Comparison of ENCODE assay signal across 1 cellular context in the genomic region with DNA sequence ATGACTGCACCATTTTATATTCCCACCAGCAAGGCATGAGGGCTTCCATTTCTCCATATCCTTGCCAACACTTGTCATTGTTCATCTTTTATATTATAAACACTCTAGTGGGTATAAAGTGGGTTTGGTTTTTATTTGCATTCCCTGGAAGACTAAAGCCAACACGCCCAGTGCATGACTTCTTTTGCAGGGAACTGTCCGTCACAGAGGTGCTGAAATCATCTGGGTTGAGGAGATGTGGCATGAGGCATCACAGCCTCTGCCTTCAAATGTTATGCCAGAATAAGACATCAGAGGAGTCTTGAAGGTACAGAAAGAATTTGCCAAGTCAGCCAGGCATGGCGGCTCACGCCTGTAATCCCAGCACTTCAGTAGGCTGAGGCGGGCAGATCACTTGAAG.
TF ChIP-seq lines count a peak whose summit lies in the region.

No MANE protein-coding gene starts in this region.

TF ChIP-seq in HepG2, 621 proteins besides CTCF, POLR2A, EP300 and RAD21 (continued from another document and continues in another):
- no peak for TF ChIP-seq E2F1 (CRISPR knock-in tag; IDR thresholded peaks at IDR 0.05)
- TF ChIP-seq NFKB2 (CRISPR knock-in tag; IDR thresholded peaks at IDR 0.05; ENCODE audit: borderline replicate concordance) = no peak
- no peak for TF ChIP-seq ZFP91 (CRISPR knock-in tag; IDR thresholded peaks at IDR 0.05; ENCODE audit: borderline replicate concordance)
- 0 out of 2 replicates have a peak, but pooled peaks have one; percentile 26 for TF ChIP-seq ZNF777 (CRISPR knock-in tag; IDR thresholded peaks at IDR 0.05)
- TF ChIP-seq FOXK2 (IDR thresholded peaks at IDR 0.05) = no peak
- TF ChIP-seq, protein P1, sequence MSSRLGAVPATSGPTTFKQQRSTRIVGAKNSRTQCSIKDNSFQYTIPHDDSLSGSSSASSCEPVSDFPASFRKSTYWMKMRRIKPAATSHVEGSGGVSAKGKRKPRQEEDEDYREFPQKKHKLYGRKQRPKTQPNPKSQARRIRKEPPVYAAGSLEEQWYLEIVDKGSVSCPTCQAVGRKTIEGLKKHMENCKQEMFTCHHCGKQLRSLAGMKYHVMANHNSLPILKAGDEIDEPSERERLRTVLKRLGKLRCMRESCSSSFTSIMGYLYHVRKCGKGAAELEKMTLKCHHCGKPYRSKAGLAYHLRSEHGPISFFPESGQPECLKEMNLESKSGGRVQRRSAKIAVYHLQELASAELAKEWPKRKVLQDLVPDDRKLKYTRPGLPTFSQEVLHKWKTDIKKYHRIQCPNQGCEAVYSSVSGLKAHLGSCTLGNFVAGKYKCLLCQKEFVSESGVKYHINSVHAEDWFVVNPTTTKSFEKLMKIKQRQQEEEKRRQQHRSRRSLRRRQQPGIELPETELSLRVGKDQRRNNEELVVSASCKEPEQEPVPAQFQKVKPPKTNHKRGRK (CRISPR knock-in tag; IDR thresholded peaks at IDR 0.05) = no peak
- TF ChIP-seq RORA (CRISPR knock-in tag; IDR thresholded peaks at IDR 0.05) = no peak
- no peak for TF ChIP-seq ZNF556 (CRISPR knock-in tag; IDR thresholded peaks at IDR 0.05; ENCODE audit: borderline replicate concordance)
- no peak for TF ChIP-seq SAFB2 (CRISPR knock-in tag; IDR thresholded peaks at IDR 0.05; ENCODE audit: borderline replicate concordance, low read depth)
- no peak for TF ChIP-seq BATF2 (CRISPR knock-in tag; IDR thresholded peaks at IDR 0.05)
- no peak for TF ChIP-seq KMT2A (CRISPR knock-in tag; IDR thresholded peaks at IDR 0.05)
- TF ChIP-seq AGO1 (IDR thresholded peaks at IDR 0.05; ENCODE audit: low read depth, low read length, poor library complexity, severe bottlenecking) = no peak
- TF ChIP-seq AKNA (CRISPR knock-in tag; IDR thresholded peaks at IDR 0.05; ENCODE audit: borderline replicate concordance) = no peak
- TF ChIP-seq KLF6 (CRISPR knock-in tag; IDR thresholded peaks at IDR 0.05) = no peak
- TF ChIP-seq ZNF781 (CRISPR knock-in tag; IDR thresholded peaks at IDR 0.05; ENCODE audit: borderline replicate concordance, not compliant biosample characterization) = no peak
- no peak for TF ChIP-seq HNF4G (IDR thresholded peaks at IDR 0.05; ENCODE audit: borderline replicate concordance, low read depth, low read length)
- TF ChIP-seq HNF4G (CRISPR knock-in tag; IDR thresholded peaks at IDR 0.05; ENCODE audit: borderline replicate concordance, low read depth) = no peak
- TF ChIP-seq FOXM1 (CRISPR knock-in tag; IDR thresholded peaks at IDR 0.05) = no peak
- peak; percentile 75; the same call in 1 of the 2 replicates for TF ChIP-seq ZSCAN9 (CRISPR knock-in tag; IDR thresholded peaks at IDR 0.05; ENCODE audit: borderline replicate concordance)
- no peak for TF ChIP-seq JDP2 (CRISPR knock-in tag; IDR thresholded peaks at IDR 0.05; ENCODE audit: borderline replicate concordance)
- no peak for TF ChIP-seq SALL2 (CRISPR knock-in tag; IDR thresholded peaks at IDR 0.05)
- no peak for TF ChIP-seq MAFG (CRISPR knock-in tag; IDR thresholded peaks at IDR 0.05)
- TF ChIP-seq, protein P2, sequence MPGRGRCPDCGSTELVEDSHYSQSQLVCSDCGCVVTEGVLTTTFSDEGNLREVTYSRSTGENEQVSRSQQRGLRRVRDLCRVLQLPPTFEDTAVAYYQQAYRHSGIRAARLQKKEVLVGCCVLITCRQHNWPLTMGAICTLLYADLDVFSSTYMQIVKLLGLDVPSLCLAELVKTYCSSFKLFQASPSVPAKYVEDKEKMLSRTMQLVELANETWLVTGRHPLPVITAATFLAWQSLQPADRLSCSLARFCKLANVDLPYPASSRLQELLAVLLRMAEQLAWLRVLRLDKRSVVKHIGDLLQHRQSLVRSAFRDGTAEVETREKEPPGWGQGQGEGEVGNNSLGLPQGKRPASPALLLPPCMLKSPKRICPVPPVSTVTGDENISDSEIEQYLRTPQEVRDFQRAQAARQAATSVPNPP (CRISPR knock-in tag; IDR thresholded peaks at IDR 0.05) = no peak
- peak; percentile 24; the same call in 1 of the 2 replicates for TF ChIP-seq ZBTB21 (CRISPR knock-in tag; IDR thresholded peaks at IDR 0.05)
- TF ChIP-seq MIER2 (CRISPR knock-in tag; IDR thresholded peaks at IDR 0.05) = peak; percentile 99
- no peak for TF ChIP-seq MED8 (CRISPR knock-in tag; IDR thresholded peaks at IDR 0.05; ENCODE audit: insufficient replicate concordance)
- peak; percentile 48; the same call in 1 of the 2 replicates for TF ChIP-seq ZNF7 (CRISPR knock-in tag; IDR thresholded peaks at IDR 0.05)
- TF ChIP-seq TAF1 (CRISPR knock-in tag; IDR thresholded peaks at IDR 0.05) = no peak
- no peak for TF ChIP-seq NCOR1 (IDR thresholded peaks at IDR 0.05; ENCODE audit: borderline replicate concordance, low read length)
- no peak for TF ChIP-seq CENPT (CRISPR knock-in tag; IDR thresholded peaks at IDR 0.05; ENCODE audit: low read depth)
- TF ChIP-seq SRSF4 (IDR thresholded peaks at IDR 0.05; ENCODE audit: low read depth, low read length, poor library complexity, severe bottlenecking) = no peak
- TF ChIP-seq AHR (CRISPR knock-in tag; IDR thresholded peaks at IDR 0.05) = no peak
- no peak for TF ChIP-seq RCOR2 (CRISPR knock-in tag; IDR thresholded peaks at IDR 0.05)
- TF ChIP-seq CEBPZ (IDR thresholded peaks at IDR 0.05; ENCODE audit: low read length) = no peak
- TF ChIP-seq ZNF382 (CRISPR knock-in tag; IDR thresholded peaks at IDR 0.05; ENCODE audit: borderline replicate concordance) = no peak
- TF ChIP-seq ZNF547 (CRISPR knock-in tag; IDR thresholded peaks at IDR 0.05) = no peak
- no peak for TF ChIP-seq ZNF737 (CRISPR knock-in tag; IDR thresholded peaks at IDR 0.05; ENCODE audit: borderline replicate concordance)
- peak; percentile 53 for TF ChIP-seq SAP130 (CRISPR knock-in tag; IDR thresholded peaks at IDR 0.05; ENCODE audit: low read depth)
- TF ChIP-seq, protein P3, sequence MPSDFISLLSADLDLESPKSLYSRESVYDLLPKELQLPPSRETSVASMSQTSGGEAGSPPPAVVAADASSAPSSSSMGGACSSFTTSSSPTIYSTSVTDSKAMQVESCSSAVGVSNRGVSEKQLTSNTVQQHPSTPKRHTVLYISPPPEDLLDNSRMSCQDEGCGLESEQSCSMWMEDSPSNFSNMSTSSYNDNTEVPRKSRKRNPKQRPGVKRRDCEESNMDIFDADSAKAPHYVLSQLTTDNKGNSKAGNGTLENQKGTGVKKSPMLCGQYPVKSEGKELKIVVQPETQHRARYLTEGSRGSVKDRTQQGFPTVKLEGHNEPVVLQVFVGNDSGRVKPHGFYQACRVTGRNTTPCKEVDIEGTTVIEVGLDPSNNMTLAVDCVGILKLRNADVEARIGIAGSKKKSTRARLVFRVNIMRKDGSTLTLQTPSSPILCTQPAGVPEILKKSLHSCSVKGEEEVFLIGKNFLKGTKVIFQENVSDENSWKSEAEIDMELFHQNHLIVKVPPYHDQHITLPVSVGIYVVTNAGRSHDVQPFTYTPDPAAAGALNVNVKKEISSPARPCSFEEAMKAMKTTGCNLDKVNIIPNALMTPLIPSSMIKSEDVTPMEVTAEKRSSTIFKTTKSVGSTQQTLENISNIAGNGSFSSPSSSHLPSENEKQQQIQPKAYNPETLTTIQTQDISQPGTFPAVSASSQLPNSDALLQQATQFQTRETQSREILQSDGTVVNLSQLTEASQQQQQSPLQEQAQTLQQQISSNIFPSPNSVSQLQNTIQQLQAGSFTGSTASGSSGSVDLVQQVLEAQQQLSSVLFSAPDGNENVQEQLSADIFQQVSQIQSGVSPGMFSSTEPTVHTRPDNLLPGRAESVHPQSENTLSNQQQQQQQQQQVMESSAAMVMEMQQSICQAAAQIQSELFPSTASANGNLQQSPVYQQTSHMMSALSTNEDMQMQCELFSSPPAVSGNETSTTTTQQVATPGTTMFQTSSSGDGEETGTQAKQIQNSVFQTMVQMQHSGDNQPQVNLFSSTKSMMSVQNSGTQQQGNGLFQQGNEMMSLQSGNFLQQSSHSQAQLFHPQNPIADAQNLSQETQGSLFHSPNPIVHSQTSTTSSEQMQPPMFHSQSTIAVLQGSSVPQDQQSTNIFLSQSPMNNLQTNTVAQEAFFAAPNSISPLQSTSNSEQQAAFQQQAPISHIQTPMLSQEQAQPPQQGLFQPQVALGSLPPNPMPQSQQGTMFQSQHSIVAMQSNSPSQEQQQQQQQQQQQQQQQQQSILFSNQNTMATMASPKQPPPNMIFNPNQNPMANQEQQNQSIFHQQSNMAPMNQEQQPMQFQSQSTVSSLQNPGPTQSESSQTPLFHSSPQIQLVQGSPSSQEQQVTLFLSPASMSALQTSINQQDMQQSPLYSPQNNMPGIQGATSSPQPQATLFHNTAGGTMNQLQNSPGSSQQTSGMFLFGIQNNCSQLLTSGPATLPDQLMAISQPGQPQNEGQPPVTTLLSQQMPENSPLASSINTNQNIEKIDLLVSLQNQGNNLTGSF (CRISPR knock-in tag; IDR thresholded peaks at IDR 0.05) = no peak
- TF ChIP-seq CEBPG (CRISPR knock-in tag; IDR thresholded peaks at IDR 0.05) = no peak
- no peak for TF ChIP-seq SMYD3 (CRISPR knock-in tag; IDR thresholded peaks at IDR 0.05)
- TF ChIP-seq HOXA5 (CRISPR knock-in tag; IDR thresholded peaks at IDR 0.05) = 0 out of 2 replicates have a peak, but pooled peaks have one; percentile 21
- 0 out of 2 replicates have a peak, but pooled peaks have one; percentile 65 for TF ChIP-seq SATB2 (CRISPR knock-in tag; IDR thresholded peaks at IDR 0.05)
